In the genomic region with DNA sequence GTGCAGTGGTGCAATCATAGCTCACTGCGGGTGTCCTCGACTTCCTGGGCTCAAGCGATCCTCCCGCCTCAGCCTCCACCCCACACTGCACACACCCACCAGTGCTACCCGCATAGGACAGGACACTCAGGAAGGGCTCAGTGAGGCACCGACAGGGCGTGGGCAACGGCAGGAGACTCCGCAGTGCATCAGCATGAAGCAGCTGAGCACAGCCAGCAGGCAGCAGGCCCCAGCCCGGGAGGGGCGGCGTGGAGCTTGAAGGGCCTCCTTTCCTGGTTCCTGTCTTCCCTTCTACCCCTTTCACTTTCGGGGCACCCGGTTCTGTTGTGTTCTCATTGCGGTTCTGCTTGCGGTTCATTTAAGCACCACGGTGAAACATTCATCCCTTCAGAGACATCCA, we compare ENCODE assay signal across 11 cellular contexts.
"Had no signal": no experiment of that assay in that cellular context is flagged by ENCODE, and none has a peak within 500 bp of the region (broad histone marks: within the 10 kb centered on the region; RNA-seq: fewer than 3 reads in every experiment).

No MANE protein-coding gene starts in this region.

- H3K27me3 ChIP-seq: heart left ventricle, ovary, right atrium auricular region, sigmoid colon, suprapubic skin, thyroid gland, upper lobe of left lung had no signal

- H3K36me3 ChIP-seq: ovary, right atrium auricular region, sigmoid colon, suprapubic skin, thyroid gland had no signal

- H3K27ac ChIP-seq: heart left ventricle, ovary, right atrium auricular region, sigmoid colon, skin epidermis, suprapubic skin, thyroid gland, upper lobe of left lung had no signal

- H3K4me1 ChIP-seq: suprapubic skin had no signal

- H3K9me3 ChIP-seq: heart left ventricle, ovary, right atrium auricular region, sigmoid colon, suprapubic skin, thyroid gland, upper lobe of left lung had no signal

- H3K4me3 ChIP-seq: heart left ventricle, ovary, right atrium auricular region, sigmoid colon, skin epidermis, suprapubic skin, thyroid gland, upper lobe of left lung had no signal

- DNase-seq: foreskin melanocyte; hippocampal formation; stimulated activated CD4-positive, alpha-beta T cell treated with anti-CD3 and anti-CD28 coated beads, Interleukin-4, amount 100 ng/mL, for 4 hours; upper lobe of left lung had no signal
